17 cellular contexts compared by ENCODE assay signal in the genomic region with DNA sequence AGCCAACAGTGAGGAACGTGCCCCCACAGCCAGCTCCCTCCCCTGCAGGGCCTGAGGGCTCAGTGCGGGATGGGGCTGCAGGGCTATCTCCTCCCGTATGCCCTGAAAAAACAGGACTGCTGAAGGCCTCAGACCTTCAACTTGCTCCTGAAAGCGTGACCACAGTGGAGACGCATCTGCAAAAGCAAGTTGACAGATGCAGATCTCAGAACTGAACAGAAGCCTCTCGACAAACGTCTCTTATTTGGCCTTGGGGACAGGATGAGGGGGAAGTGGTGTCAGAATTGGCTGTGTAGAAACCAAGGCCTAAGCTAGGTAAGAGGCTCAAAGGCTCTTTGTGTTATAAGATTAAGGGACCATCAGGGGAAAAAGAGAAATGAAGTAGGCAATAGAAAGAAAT.
DNase-seq lines count a peak whose midpoint lies in the region; ATAC-seq and TF ChIP-seq lines count a peak whose summit lies in the region.
"Had no signal": no experiment of that assay in that cellular context is flagged by ENCODE, and none has a peak within 500 bp of the region (broad histone marks: within the 10 kb centered on the region; RNA-seq: fewer than 3 reads in every experiment).

No MANE protein-coding gene starts in this region.

- H2AFZ ChIP-seq in mammary epithelial cell (ENCODE audit: low read depth, low read length) = peak overlapping the region; percentile 27
- H2AFZ ChIP-seq in mesenchymal stem cell (ENCODE audit: low read depth, low read length) = no peak overlapping the region

- H3K36me3 ChIP-seq in mammary epithelial cell (ENCODE audit: insufficient read depth, low read length) = no peaks in the 10 kb centered on the region
- H3K36me3 ChIP-seq in mesenchymal stem cell (ENCODE audit: control insufficient read depth in 1 of 2, insufficient read depth in 2 of 2, low read depth in 1 of 2, low read length in 2 of 2) = no peaks in the 10 kb centered on the region
- H3K36me3 ChIP-seq in Caco-2 (ENCODE audit: control insufficient read depth, insufficient read depth, low read length) = no peaks in the 10 kb centered on the region

- TF ChIP-seq CTCF in mammary epithelial cell (conservative IDR thresholded peaks at IDR 0.05 in 1 of 2, IDR thresholded peaks at IDR 0.05 in 1 of 2; ENCODE audit: extremely low read depth in 1 of 2, insufficient read depth in 1 of 2, low read depth in 1 of 2, low read length in 2 of 2) = no peak
- no peak for TF ChIP-seq CTCF in MCF 10A (IDR thresholded peaks at IDR 0.05; ENCODE audit: unreplicated experiment)
- TF ChIP-seq CTCF in Caco-2 (IDR thresholded peaks at IDR 0.05; ENCODE audit: insufficient read depth in 1 of 2, low read depth in 1 of 2, low read length in 1 of 2, severe bottlenecking in 1 of 2, unreplicated experiment in 1 of 2) = no peak

- H3K4me2 ChIP-seq in mammary epithelial cell (ENCODE audit: insufficient read depth, low read depth, low read length) (no peak overlapping the region), mesenchymal stem cell (ENCODE audit: low read length, poor library complexity, severe bottlenecking) (no peak overlapping the region)

- no peaks in the 10 kb centered on the region for H3K4me1 Mint-ChIP-seq in MCF 10A (ENCODE audit: insufficient read depth, unreplicated experiment)
- no peaks in the 10 kb centered on the region for H3K4me1 Mint-ChIP-seq in Caco-2 (ENCODE audit: low read depth, unreplicated experiment)
- H3K4me1 Mint-ChIP-seq: CD4-positive, CD25-positive, alpha-beta regulatory T cell had no signal

- H3K4me3 Mint-ChIP-seq in MCF 10A (ENCODE audit: unreplicated experiment) (no peak overlapping the region), Caco-2 (ENCODE audit: unreplicated experiment) (no peak overlapping the region)
- H3K4me3 Mint-ChIP-seq: CD4-positive, CD25-positive, alpha-beta regulatory T cell had no signal

- H3K18ac ChIP-seq in mesenchymal stem cell (ENCODE audit: low read depth in 1 of 2, low read length in 2 of 2) = no peak overlapping the region

- H2AK5ac ChIP-seq in mesenchymal stem cell (ENCODE audit: low read length, severe bottlenecking) = no peak overlapping the region

- H2BK5ac ChIP-seq in mesenchymal stem cell (ENCODE audit: low read depth, low read length, poor library complexity, severe bottlenecking) = no peak overlapping the region

- H4K91ac ChIP-seq in mesenchymal stem cell (ENCODE audit: low read length) = peak overlapping the region; percentile 41

- DNase-seq in mammary epithelial cell = no peak
- DNase-seq in MCF 10A (ENCODE audit: unreplicated experiment) = no peak
- peak; percentile 71 for DNase-seq in NCI-H82 treated with DMSO at 0.1 percent for 48 hours (lab: John Stamatoyannopoulos, UW; ENCODE audit: unreplicated experiment)
- no peak for DNase-seq in mesenchymal stem cell
- DNase-seq in SKM-1 treated with dmso at 0.1 percent for 144 hours (lab: John Stamatoyannopoulos, UW; ENCODE audit: unreplicated experiment) = no peak
- no peak for DNase-seq in Caco-2
- no peak for DNase-seq in NCI-H2107 (lab: John Stamatoyannopoulos, UW)
- no peak for DNase-seq in left colon
- DNase-seq: Calu3; CD4-positive, CD25-positive, alpha-beta regulatory T cell; DMS 273 treated with DMSO at 0.1 percent for 48 hours; DMS79; KBM-7 had no signal

- H3K9ac ChIP-seq in mammary epithelial cell (ENCODE audit: insufficient read depth, low read length) (no peak overlapping the region), mesenchymal stem cell (ENCODE audit: low read length) (no peak overlapping the region)

- ATAC-seq in left colon = no peak
- ATAC-seq: GM12878, HCT116, HepG2 had no signal

- BruUV-seq in mammary epithelial cell (replicated peaks; lab: Mats Ljungman, UMichigan) = no TSS peak
- no TSS peak for BruUV-seq in MCF 10A (replicated peaks; lab: Mats Ljungman, UMichigan)
- BruUV-seq in Caco-2 (replicated peaks; lab: Mats Ljungman, UMichigan) = no TSS peak

- H3K4me1 ChIP-seq in mammary epithelial cell (ENCODE audit: insufficient read depth, low read length) (no peaks in the 10 kb centered on the region), mesenchymal stem cell (ENCODE audit: control insufficient read depth, insufficient read depth, low read depth, low read length) (no peaks in the 10 kb centered on the region), Caco-2 (no peaks in the 10 kb centered on the region)

- H3K9me3 Mint-ChIP-seq in MCF 10A (ENCODE audit: unreplicated experiment) (no peaks in the 10 kb centered on the region), Caco-2 (ENCODE audit: unreplicated experiment) (no peaks in the 10 kb centered on the region)

- no peaks in the 10 kb centered on the region for H3K79me2 ChIP-seq in mammary epithelial cell (ENCODE audit: insufficient read depth, low read length)

- no peaks in the 10 kb centered on the region for H3K79me1 ChIP-seq in mesenchymal stem cell (replicated peaks; ENCODE audit: low read length, poor library complexity, severe bottlenecking)

- H3K14ac ChIP-seq in mesenchymal stem cell (ENCODE audit: low read length in 2 of 2) = no peak overlapping the region

- H3K9me3 ChIP-seq in mammary epithelial cell (replicated peaks; ENCODE audit: insufficient read depth, low read length) (no peaks in the 10 kb centered on the region), mesenchymal stem cell (ENCODE audit: control insufficient read depth, low read length) (no peaks in the 10 kb centered on the region), Caco-2 (no peaks in the 10 kb centered on the region)

- WGBS in mammary epithelial cell (ENCODE audit: low coverage, missing lambda C conversion rate) = 30% methylated on average over 6 of the region's 7 CpGs
- WGBS in mesenchymal stem cell = 80% methylated on average over 7 of the region's 7 CpGs

- no peak overlapping the region for H3K4ac ChIP-seq in mesenchymal stem cell (ENCODE audit: low read depth in 1 of 2, low read length in 2 of 2)

- no peaks in the 10 kb centered on the region for H3K27me3 Mint-ChIP-seq in MCF 10A (ENCODE audit: insufficient read depth, unreplicated experiment)
- H3K27me3 Mint-ChIP-seq in Caco-2 (ENCODE audit: insufficient read depth, unreplicated experiment) = no peaks in the 10 kb centered on the region

- H3K4me3 ChIP-seq in mammary epithelial cell (replicated peaks in 1 of 3; ENCODE audit: insufficient read depth in 1 of 3, low read depth in 2 of 3, low read length in 3 of 3) (no peak overlapping the region), mesenchymal stem cell (ENCODE audit: insufficient read depth in 1 of 2, low read depth in 1 of 2, low read length in 2 of 2) (no peak overlapping the region), Caco-2 (ENCODE audit: low read depth, low read length) (no peak overlapping the region)
- H3K4me3 ChIP-seq: GM12878 had no signal

- no peak overlapping the region for H4K8ac ChIP-seq in mesenchymal stem cell (ENCODE audit: low read length)

- H3K36me3 Mint-ChIP-seq in MCF 10A (ENCODE audit: insufficient read depth, unreplicated experiment) (no peaks in the 10 kb centered on the region), Caco-2 (ENCODE audit: insufficient read depth, unreplicated experiment) (no peaks in the 10 kb centered on the region)
- H3K36me3 Mint-ChIP-seq: CD4-positive, CD25-positive, alpha-beta regulatory T cell had no signal

- dilution Hi-C loops in mammary epithelial cell (cut with HindIII; ENCODE audit: low sequenced_read_pairs) = no loop called here

- H4K20me1 ChIP-seq in mammary epithelial cell (ENCODE audit: insufficient read depth, low read length) = no peaks in the 10 kb centered on the region

- H3K27ac ChIP-seq in mammary epithelial cell (ENCODE audit: insufficient read depth, low read depth, low read length) = no peak overlapping the region
- H3K27ac ChIP-seq in mesenchymal stem cell (ENCODE audit: low read length, poor library complexity, severe bottlenecking) = no peak overlapping the region
- H3K27ac ChIP-seq: 22Rv1 had no signal

- CTCF ChIA-PET in mammary epithelial cell (lab: Charles Lee; ENCODE audit: low non-redundant PET) (no interaction called here), MCF 10A (lab: Yijun Ruan, JAX) (no interaction called here), Caco-2 (lab: Charles Lee) (interaction anchor here (0.7 kb wide), 1 partner anchor 135 kb away, joined by 5 read pairs; no protein-coding TSS in a partner anchor)

- H3K27ac Mint-ChIP-seq in MCF 10A (ENCODE audit: low read depth, unreplicated experiment) (no peak overlapping the region), Caco-2 (ENCODE audit: unreplicated experiment) (no peak overlapping the region)

- H2BK15ac ChIP-seq in mesenchymal stem cell (ENCODE audit: low read depth, poor library complexity, severe bottlenecking) = no peak overlapping the region

- in situ Hi-C loops in mammary epithelial cell (cut with MboI; ENCODE audit: low sequenced_read_pairs in 2 of 2) = no loop called here

- H2BK120ac ChIP-seq in mesenchymal stem cell (ENCODE audit: low read depth, low read length) = no peak overlapping the region

- intact Hi-C loops in mammary epithelial cell (cut with micrococcal nuclease) = no loop called here
- intact Hi-C loops in MCF 10A (cut with micrococcal nuclease) = no loop called here
- intact Hi-C loops in Caco-2 (cut with micrococcal nuclease; ENCODE audit: unreplicated experiment) = no loop called here
- intact Hi-C loops in left colon (cut with DNase I, micrococcal nuclease) = no loop called here

- no peak overlapping the region for H3K23ac ChIP-seq in mesenchymal stem cell (ENCODE audit: low read length in 2 of 2)

- no peaks in the 10 kb centered on the region for H3K27me3 ChIP-seq in mammary epithelial cell (ENCODE audit: insufficient read depth, low read length)
- H3K27me3 ChIP-seq in mesenchymal stem cell (ENCODE audit: control insufficient read depth in 1 of 2, insufficient read depth in 1 of 2, low read length in 2 of 2) = peaks cover 0 to 5% of the 10 kb centered on the region in 2 experiments
- H3K27me3 ChIP-seq in Caco-2 (replicated peaks; ENCODE audit: control insufficient read depth, insufficient read depth, low read length) = no peaks in the 10 kb centered on the region

- no peak overlapping the region for H2BK12ac ChIP-seq in mesenchymal stem cell (ENCODE audit: low read length in 2 of 2)

- POLR2A ChIA-PET in MCF 10A (lab: Yijun Ruan, JAX) (interaction anchor here (0.6 to 1.8 kb wide), 2 partner anchors 10 kb away, joined by 3 to 4 read pairs; no protein-coding TSS in a partner anchor), Caco-2 (lab: Charles Lee) (no interaction called here)
